1 cellular context compared by ENCODE assay signal in the genomic region with DNA sequence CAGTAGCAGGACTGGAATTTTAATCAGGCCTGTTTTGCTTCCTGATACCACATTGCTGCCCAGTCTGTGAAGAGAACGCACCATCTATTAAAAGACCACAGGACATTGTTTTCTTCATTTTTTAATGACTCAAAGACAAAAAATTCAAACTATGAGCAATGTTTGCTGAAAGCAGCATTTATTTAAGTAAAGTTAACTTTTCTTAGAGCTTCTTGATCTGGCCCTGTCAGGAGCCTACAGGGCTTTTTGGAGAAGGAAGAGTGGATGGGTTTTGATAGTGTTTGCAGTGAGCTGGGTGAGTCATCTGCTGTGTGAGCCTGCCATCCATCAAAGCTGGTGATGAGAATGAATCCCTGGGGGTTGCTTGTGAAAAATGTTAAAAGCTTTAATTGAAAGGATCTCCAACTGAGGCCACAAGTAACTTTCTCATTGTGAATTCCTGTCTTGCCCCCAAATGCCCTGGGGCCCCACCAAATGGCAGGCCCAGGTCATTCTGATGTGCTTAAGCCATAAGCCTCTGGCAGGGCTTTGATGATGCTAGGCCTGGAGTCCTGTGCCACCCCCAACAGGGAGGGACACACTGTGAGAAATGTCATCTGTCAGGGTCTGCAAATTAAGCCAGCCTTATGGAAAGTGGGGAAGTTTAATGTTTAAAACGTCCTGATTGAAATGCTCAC.
TF ChIP-seq lines count a peak whose summit lies in the region.

No MANE protein-coding gene starts in this region.

TF ChIP-seq in HEK293, 187 proteins besides CTCF, POLR2A, EP300 and RAD21 (continued from another document and continues in another):
- TF ChIP-seq, protein P1, sequence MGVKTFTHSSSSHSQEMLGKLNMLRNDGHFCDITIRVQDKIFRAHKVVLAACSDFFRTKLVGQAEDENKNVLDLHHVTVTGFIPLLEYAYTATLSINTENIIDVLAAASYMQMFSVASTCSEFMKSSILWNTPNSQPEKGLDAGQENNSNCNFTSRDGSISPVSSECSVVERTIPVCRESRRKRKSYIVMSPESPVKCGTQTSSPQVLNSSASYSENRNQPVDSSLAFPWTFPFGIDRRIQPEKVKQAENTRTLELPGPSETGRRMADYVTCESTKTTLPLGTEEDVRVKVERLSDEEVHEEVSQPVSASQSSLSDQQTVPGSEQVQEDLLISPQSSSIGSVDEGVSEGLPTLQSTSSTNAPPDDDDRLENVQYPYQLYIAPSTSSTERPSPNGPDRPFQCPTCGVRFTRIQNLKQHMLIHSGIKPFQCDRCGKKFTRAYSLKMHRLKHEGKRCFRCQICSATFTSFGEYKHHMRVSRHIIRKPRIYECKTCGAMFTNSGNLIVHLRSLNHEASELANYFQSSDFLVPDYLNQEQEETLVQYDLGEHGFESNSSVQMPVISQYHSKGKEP (tag by site-specific recombination; IDR thresholded peaks at IDR 0.05), result no peak
- no peak for TF ChIP-seq ZBTB1 (tag by site-specific recombination; IDR thresholded peaks at IDR 0.05)
- TF ChIP-seq, protein P2, sequence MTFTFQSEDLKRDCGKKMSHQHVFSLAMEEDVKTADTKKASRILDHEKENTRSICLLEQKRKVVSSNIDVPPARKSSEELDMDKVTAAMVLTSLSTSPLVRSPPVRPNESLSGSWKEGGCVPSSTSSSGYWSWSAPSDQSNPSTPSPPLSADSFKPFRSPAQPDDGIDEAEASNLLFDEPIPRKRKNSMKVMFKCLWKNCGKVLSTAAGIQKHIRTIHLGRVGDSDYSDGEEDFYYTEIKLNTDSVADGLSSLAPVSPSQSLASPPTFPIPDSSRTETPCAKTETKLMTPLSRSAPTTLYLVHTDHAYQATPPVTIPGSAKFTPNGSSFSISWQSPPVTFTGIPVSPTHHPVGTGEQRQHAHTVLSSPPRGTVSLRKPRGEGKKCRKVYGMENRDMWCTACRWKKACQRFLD (tag by site-specific recombination; IDR thresholded peaks at IDR 0.05), result no peak
- TF ChIP-seq ZNF248 (tag by site-specific recombination; IDR thresholded peaks at IDR 0.05), result no peak
- TF ChIP-seq ZNF211 (tag by site-specific recombination; IDR thresholded peaks at IDR 0.05; ENCODE audit: low read depth), result no peak
- TF ChIP-seq ZNF10 (tag by site-specific recombination; IDR thresholded peaks at IDR 0.05), result no peak
- TF ChIP-seq ZNF132 (tag by site-specific recombination; IDR thresholded peaks at IDR 0.05; ENCODE audit: borderline replicate concordance), result no peak
- TF ChIP-seq SALL2 (tag by site-specific recombination; IDR thresholded peaks at IDR 0.05; ENCODE audit: borderline replicate concordance), result no peak
- no peak for TF ChIP-seq YY2 (tag by site-specific recombination; IDR thresholded peaks at IDR 0.05)
- TF ChIP-seq, protein P3, sequence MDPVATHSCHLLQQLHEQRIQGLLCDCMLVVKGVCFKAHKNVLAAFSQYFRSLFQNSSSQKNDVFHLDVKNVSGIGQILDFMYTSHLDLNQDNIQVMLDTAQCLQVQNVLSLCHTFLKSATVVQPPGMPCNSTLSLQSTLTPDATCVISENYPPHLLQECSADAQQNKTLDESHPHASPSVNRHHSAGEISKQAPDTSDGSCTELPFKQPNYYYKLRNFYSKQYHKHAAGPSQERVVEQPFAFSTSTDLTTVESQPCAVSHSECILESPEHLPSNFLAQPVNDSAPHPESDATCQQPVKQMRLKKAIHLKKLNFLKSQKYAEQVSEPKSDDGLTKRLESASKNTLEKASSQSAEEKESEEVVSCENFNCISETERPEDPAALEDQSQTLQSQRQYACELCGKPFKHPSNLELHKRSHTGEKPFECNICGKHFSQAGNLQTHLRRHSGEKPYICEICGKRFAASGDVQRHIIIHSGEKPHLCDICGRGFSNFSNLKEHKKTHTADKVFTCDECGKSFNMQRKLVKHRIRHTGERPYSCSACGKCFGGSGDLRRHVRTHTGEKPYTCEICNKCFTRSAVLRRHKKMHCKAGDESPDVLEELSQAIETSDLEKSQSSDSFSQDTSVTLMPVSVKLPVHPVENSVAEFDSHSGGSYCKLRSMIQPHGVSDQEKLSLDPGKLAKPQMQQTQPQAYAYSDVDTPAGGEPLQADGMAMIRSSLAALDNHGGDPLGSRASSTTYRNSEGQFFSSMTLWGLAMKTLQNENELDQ (tag by site-specific recombination; IDR thresholded peaks at IDR 0.05; ENCODE audit: low read depth), result no peak
- no peak for TF ChIP-seq ZBTB17 (tag by site-specific recombination; IDR thresholded peaks at IDR 0.05)
- TF ChIP-seq ZNF747 (tag by site-specific recombination; IDR thresholded peaks at IDR 0.05), result no peak
- TF ChIP-seq ZNF48 (tag by site-specific recombination; IDR thresholded peaks at IDR 0.05), result no peak
- TF ChIP-seq ZNF433 (tag by site-specific recombination; IDR thresholded peaks at IDR 0.05; ENCODE audit: low read depth), result no peak
- TF ChIP-seq, protein P4, sequence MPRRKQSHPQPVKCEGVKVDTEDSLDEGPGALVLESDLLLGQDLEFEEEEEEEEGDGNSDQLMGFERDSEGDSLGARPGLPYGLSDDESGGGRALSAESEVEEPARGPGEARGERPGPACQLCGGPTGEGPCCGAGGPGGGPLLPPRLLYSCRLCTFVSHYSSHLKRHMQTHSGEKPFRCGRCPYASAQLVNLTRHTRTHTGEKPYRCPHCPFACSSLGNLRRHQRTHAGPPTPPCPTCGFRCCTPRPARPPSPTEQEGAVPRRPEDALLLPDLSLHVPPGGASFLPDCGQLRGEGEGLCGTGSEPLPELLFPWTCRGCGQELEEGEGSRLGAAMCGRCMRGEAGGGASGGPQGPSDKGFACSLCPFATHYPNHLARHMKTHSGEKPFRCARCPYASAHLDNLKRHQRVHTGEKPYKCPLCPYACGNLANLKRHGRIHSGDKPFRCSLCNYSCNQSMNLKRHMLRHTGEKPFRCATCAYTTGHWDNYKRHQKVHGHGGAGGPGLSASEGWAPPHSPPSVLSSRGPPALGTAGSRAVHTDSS (tag by site-specific recombination; IDR thresholded peaks at IDR 0.05), result no peak
- TF ChIP-seq HOXC10 (CRISPR knock-in tag; IDR thresholded peaks at IDR 0.05), result no peak
- TF ChIP-seq ZNF354C (tag by site-specific recombination; IDR thresholded peaks at IDR 0.05; ENCODE audit: borderline replicate concordance, low read depth), result no peak
- TF ChIP-seq ZNF24 (tag by site-specific recombination; IDR thresholded peaks at IDR 0.05), result 0 out of 2 replicates have a peak, but pooled peaks have one; percentile 38
- TF ChIP-seq ZNF629 (tag by site-specific recombination; IDR thresholded peaks at IDR 0.05), result peak; percentile 34; the same call in 1 of the 2 replicates
- TF ChIP-seq, protein P5, sequence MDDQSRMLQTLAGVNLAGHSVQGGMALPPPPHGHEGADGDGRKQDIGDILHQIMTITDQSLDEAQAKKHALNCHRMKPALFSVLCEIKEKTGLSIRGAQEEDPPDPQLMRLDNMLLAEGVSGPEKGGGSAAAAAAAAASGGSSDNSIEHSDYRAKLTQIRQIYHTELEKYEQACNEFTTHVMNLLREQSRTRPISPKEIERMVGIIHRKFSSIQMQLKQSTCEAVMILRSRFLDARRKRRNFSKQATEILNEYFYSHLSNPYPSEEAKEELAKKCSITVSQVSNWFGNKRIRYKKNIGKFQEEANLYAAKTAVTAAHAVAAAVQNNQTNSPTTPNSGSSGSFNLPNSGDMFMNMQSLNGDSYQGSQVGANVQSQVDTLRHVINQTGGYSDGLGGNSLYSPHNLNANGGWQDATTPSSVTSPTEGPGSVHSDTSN (CRISPR knock-in tag; IDR thresholded peaks at IDR 0.05), result no peak
- no peak for TF ChIP-seq ZFHX2 (tag by site-specific recombination; conservative IDR thresholded peaks at IDR 0.05)
- TF ChIP-seq, protein P6, sequence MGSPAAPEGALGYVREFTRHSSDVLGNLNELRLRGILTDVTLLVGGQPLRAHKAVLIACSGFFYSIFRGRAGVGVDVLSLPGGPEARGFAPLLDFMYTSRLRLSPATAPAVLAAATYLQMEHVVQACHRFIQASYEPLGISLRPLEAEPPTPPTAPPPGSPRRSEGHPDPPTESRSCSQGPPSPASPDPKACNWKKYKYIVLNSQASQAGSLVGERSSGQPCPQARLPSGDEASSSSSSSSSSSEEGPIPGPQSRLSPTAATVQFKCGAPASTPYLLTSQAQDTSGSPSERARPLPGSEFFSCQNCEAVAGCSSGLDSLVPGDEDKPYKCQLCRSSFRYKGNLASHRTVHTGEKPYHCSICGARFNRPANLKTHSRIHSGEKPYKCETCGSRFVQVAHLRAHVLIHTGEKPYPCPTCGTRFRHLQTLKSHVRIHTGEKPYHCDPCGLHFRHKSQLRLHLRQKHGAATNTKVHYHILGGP (tag by site-specific recombination; IDR thresholded peaks at IDR 0.05), result no peak
- no peak for TF ChIP-seq ZNF530 (tag by site-specific recombination; IDR thresholded peaks at IDR 0.05; ENCODE audit: low read depth)
- TF ChIP-seq MYNN (tag by site-specific recombination; IDR thresholded peaks at IDR 0.05; ENCODE audit: borderline replicate concordance), result no peak
- no peak for TF ChIP-seq ZNF501 (tag by site-specific recombination; IDR thresholded peaks at IDR 0.05)
- TF ChIP-seq OSR2 (tag by site-specific recombination; IDR thresholded peaks at IDR 0.05), result peak; percentile 41; the same call in 1 of the 2 replicates
- TF ChIP-seq, protein P7, sequence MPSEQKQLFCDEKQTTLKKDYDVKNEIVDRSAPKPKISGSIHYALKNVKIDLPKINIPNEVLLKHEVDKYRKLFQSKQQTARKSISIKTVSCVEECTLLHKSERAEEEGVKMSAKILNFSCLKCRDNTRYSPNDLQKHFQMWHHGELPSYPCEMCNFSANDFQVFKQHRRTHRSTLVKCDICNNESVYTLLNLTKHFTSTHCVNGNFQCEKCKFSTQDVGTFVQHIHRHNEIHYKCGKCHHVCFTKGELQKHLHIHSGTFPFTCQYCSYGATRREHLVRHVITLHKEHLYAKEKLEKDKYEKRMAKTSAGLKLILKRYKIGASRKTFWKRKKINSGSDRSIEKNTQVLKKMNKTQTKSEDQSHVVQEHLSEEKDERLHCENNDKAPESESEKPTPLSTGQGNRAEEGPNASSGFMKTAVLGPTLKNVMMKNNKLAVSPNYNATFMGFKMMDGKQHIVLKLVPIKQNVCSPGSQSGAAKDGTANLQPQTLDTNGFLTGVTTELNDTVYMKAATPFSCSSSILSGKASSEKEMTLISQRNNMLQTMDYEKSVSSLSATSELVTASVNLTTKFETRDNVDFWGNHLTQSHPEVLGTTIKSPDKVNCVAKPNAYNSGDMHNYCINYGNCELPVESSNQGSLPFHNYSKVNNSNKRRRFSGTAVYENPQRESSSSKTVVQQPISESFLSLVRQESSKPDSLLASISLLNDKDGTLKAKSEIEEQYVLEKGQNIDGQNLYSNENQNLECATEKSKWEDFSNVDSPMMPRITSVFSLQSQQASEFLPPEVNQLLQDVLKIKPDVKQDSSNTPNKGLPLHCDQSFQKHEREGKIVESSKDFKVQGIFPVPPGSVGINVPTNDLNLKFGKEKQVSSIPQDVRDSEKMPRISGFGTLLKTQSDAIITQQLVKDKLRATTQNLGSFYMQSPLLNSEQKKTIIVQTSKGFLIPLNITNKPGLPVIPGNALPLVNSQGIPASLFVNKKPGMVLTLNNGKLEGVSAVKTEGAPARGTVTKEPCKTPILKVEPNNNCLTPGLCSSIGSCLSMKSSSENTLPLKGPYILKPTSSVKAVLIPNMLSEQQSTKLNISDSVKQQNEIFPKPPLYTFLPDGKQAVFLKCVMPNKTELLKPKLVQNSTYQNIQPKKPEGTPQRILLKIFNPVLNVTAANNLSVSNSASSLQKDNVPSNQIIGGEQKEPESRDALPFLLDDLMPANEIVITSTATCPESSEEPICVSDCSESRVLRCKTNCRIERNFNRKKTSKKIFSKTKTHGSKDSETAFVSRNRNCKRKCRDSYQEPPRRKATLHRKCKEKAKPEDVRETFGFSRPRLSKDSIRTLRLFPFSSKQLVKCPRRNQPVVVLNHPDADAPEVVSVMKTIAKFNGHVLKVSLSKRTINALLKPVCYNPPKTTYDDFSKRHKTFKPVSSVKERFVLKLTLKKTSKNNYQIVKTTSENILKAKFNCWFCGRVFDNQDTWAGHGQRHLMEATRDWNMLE (tag by site-specific recombination; conservative IDR thresholded peaks at IDR 0.05; ENCODE audit: low read depth), result peak; percentile 39; the same call in 1 of the 2 replicates
- no peak; the same call in 1 of the 2 replicates for TF ChIP-seq SP2 (tag by site-specific recombination; IDR thresholded peaks at IDR 0.05)
- TF ChIP-seq ZBTB21 (tag by site-specific recombination; IDR thresholded peaks at IDR 0.05), result no peak
- TF ChIP-seq ZNF366 (tag by site-specific recombination; conservative IDR thresholded peaks at IDR 0.05), result no peak
- TF ChIP-seq ZNF558 (tag by site-specific recombination; IDR thresholded peaks at IDR 0.05), result no peak
- TF ChIP-seq BCL11A (tag by site-specific recombination; IDR thresholded peaks at IDR 0.05; ENCODE audit: low read depth), result no peak
- no peak for TF ChIP-seq ZNF341 (tag by site-specific recombination; IDR thresholded peaks at IDR 0.05; ENCODE audit: low read depth)
- no peak for TF ChIP-seq ZNF302 (tag by site-specific recombination; IDR thresholded peaks at IDR 0.05; ENCODE audit: low read depth)
- TF ChIP-seq ZNF830 (tag by site-specific recombination; IDR thresholded peaks at IDR 0.05; ENCODE audit: low read depth), result no peak
- TF ChIP-seq, protein P8, sequence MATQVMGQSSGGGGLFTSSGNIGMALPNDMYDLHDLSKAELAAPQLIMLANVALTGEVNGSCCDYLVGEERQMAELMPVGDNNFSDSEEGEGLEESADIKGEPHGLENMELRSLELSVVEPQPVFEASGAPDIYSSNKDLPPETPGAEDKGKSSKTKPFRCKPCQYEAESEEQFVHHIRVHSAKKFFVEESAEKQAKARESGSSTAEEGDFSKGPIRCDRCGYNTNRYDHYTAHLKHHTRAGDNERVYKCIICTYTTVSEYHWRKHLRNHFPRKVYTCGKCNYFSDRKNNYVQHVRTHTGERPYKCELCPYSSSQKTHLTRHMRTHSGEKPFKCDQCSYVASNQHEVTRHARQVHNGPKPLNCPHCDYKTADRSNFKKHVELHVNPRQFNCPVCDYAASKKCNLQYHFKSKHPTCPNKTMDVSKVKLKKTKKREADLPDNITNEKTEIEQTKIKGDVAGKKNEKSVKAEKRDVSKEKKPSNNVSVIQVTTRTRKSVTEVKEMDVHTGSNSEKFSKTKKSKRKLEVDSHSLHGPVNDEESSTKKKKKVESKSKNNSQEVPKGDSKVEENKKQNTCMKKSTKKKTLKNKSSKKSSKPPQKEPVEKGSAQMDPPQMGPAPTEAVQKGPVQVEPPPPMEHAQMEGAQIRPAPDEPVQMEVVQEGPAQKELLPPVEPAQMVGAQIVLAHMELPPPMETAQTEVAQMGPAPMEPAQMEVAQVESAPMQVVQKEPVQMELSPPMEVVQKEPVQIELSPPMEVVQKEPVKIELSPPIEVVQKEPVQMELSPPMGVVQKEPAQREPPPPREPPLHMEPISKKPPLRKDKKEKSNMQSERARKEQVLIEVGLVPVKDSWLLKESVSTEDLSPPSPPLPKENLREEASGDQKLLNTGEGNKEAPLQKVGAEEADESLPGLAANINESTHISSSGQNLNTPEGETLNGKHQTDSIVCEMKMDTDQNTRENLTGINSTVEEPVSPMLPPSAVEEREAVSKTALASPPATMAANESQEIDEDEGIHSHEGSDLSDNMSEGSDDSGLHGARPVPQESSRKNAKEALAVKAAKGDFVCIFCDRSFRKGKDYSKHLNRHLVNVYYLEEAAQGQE (tag by site-specific recombination; IDR thresholded peaks at IDR 0.05), result no peak
- TF ChIP-seq, protein P9, sequence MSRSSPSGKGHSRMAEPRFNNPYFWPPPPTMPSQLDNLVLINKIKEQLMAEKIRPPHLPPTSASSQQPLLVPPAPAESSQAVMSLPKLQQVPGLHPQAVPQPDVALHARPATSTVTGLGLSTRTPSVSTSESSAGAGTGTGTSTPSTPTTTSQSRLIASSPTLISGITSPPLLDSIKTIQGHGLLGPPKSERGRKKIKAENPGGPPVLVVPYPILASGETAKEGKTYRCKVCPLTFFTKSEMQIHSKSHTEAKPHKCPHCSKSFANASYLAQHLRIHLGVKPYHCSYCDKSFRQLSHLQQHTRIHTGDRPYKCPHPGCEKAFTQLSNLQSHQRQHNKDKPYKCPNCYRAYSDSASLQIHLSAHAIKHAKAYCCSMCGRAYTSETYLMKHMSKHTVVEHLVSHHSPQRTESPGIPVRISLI (tag by site-specific recombination; IDR thresholded peaks at IDR 0.05), result no peak
- no peak for TF ChIP-seq ZNF654 (tag by site-specific recombination; IDR thresholded peaks at IDR 0.05; ENCODE audit: low read depth)
- TF ChIP-seq KLF9 (tag by site-specific recombination; IDR thresholded peaks at IDR 0.05; ENCODE audit: low read depth), result no peak
